ENCODE assay signal across 1 cellular context in the genomic region with DNA sequence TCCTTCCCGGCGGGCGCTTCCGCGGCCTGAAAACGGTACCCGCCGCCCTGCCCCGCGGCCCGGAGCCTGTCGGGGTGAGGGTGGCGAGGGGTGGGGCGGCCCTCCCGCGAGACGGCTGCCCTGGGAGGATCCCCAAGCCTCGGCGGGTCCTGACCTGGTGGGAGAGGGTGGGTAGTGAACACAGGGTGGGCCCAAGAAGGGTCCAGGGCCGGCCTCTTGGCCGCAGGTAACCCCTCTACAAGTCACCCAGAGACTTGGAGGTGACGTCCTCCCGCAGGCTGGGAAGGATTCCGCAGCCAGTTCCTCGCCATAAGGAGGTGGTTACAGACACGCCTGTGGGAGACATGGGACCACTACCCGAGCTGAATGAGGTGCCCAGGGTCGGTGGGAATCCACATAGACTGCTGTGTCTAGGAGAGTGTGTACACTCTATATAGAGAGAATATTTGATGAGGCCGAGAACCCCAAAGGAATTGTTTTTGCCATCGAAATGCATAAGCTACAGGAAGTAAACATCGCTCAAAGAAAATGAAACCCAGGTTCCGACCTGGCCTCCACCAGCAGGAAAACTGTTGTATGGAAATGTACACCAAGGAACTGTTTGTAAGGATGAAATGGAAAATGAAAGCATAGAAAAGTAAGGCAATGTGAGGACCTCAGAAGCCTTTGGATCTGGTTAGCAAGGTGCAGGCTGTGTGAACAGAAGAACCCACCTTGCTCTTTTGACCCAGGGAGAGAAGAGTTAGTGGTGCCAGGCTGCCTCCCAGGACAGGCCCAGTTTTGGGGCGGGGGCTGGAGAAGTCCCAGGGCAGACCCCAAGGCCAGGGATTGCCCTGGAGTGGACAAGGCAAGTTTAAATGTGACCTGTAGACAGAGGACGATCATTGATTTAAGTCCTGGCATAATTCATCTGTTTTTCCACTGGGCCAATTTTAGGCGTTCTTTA.
TF ChIP-seq lines count a peak whose summit lies in the region.

No MANE protein-coding gene starts in this region.

TF ChIP-seq in HepG2, 621 proteins besides CTCF, POLR2A, EP300 and RAD21 (continued from another document and continues in another):
- TF ChIP-seq, protein P1, sequence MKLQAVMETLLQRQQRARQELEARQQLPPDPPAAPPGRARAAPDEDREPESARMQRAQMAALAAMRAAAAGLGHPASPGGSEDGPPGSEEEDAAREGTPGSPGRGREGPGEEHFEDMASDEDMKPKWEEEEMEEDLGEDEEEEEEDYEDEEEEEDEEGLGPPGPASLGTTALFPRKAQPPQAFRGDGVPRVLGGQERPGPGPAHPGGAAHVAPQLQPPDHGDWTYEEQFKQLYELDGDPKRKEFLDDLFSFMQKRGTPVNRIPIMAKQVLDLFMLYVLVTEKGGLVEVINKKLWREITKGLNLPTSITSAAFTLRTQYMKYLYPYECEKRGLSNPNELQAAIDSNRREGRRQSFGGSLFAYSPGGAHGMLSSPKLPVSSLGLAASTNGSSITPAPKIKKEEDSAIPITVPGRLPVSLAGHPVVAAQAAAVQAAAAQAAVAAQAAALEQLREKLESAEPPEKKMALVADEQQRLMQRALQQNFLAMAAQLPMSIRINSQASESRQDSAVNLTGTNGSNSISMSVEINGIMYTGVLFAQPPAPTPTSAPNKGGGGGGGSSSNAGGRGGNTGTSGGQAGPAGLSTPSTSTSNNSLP (IDR thresholded peaks at IDR 0.05; ENCODE audit: low read depth, low read length) = no peak
- TF ChIP-seq, protein P2, sequence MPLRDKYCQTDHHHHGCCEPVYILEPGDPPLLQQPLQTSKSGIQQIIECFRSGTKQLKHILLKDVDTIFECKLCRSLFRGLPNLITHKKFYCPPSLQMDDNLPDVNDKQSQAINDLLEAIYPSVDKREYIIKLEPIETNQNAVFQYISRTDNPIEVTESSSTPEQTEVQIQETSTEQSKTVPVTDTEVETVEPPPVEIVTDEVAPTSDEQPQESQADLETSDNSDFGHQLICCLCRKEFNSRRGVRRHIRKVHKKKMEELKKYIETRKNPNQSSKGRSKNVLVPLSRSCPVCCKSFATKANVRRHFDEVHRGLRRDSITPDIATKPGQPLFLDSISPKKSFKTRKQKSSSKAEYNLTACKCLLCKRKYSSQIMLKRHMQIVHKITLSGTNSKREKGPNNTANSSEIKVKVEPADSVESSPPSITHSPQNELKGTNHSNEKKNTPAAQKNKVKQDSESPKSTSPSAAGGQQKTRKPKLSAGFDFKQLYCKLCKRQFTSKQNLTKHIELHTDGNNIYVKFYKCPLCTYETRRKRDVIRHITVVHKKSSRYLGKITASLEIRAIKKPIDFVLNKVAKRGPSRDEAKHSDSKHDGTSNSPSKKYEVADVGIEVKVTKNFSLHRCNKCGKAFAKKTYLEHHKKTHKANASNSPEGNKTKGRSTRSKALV (CRISPR knock-in tag; IDR thresholded peaks at IDR 0.05) = no peak
- TF ChIP-seq ZNF337 (CRISPR knock-in tag; IDR thresholded peaks at IDR 0.05; ENCODE audit: borderline replicate concordance, low read depth) (no peak), ZNF350 (CRISPR knock-in tag; IDR thresholded peaks at IDR 0.05; ENCODE audit: borderline replicate concordance, low read depth) (no peak), ZNF660 (CRISPR knock-in tag; IDR thresholded peaks at IDR 0.05; ENCODE audit: borderline replicate concordance, low read depth) (no peak), PATZ1 (CRISPR knock-in tag; IDR thresholded peaks at IDR 0.05) (no peak), ZNF430 (CRISPR knock-in tag; IDR thresholded peaks at IDR 0.05) (no peak), TCF7L2 (IDR thresholded peaks at IDR 0.05; ENCODE audit: low read depth, low read length) (no peak), ZNF672 (CRISPR knock-in tag; IDR thresholded peaks at IDR 0.05) (no peak), ZFX (CRISPR knock-in tag; IDR thresholded peaks at IDR 0.05; ENCODE audit: low read depth) (peak; percentile 55), ELK4 (CRISPR knock-in tag; IDR thresholded peaks at IDR 0.05; ENCODE audit: borderline replicate concordance) (no peak), ZNF343 (CRISPR knock-in tag; IDR thresholded peaks at IDR 0.05) (no peak), FOXM1 (CRISPR knock-in tag; IDR thresholded peaks at IDR 0.05) (no peak), FOXK2 (IDR thresholded peaks at IDR 0.05) (no peak), TCF7 (IDR thresholded peaks at IDR 0.05; ENCODE audit: low read depth) (no peak), ZXDC (CRISPR knock-in tag; IDR thresholded peaks at IDR 0.05) (no peak), RERE (CRISPR knock-in tag; IDR thresholded peaks at IDR 0.05; ENCODE audit: low read depth) (no peak), NFKB2 (CRISPR knock-in tag; IDR thresholded peaks at IDR 0.05; ENCODE audit: borderline replicate concordance) (0 out of 2 replicates have a peak, but pooled peaks have one; percentile 16), SIX1 (CRISPR knock-in tag; IDR thresholded peaks at IDR 0.05; ENCODE audit: borderline replicate concordance) (no peak), SNAPC2 (CRISPR knock-in tag; IDR thresholded peaks at IDR 0.05) (0 out of 2 replicates have a peak, but pooled peaks have one; percentile 27), MXD1 (CRISPR knock-in tag; IDR thresholded peaks at IDR 0.05) (peak; percentile 29; the same call in 1 of the 2 replicates), ZMYM3 (CRISPR knock-in tag; IDR thresholded peaks at IDR 0.05) (no peak), HDAC2 (CRISPR knock-in tag; IDR thresholded peaks at IDR 0.05) (no peak), HNRNPUL1 (IDR thresholded peaks at IDR 0.05; ENCODE audit: low read depth, low read length) (no peak), ZSCAN21 (CRISPR knock-in tag; IDR thresholded peaks at IDR 0.05; ENCODE audit: borderline replicate concordance) (no peak), ZBTB42 (CRISPR knock-in tag; IDR thresholded peaks at IDR 0.05) (no peak; the same call in 1 of the 2 replicates), HNRNPL (IDR thresholded peaks at IDR 0.05; ENCODE audit: low read depth, low read length) (no peak), ZFYVE20 (CRISPR knock-in tag; IDR thresholded peaks at IDR 0.05; ENCODE audit: borderline replicate concordance, low read depth) (no peak), SMAD1 (CRISPR knock-in tag; IDR thresholded peaks at IDR 0.05; ENCODE audit: borderline replicate concordance, low read depth) (no peak), DRAP1 (CRISPR knock-in tag; IDR thresholded peaks at IDR 0.05) (no peak), RBFOX2 (IDR thresholded peaks at IDR 0.05; ENCODE audit: low read depth, low read length) (peak; percentile 54), ARHGAP35 (CRISPR knock-in tag; IDR thresholded peaks at IDR 0.05; ENCODE audit: borderline replicate concordance) (no peak), CHD2 (IDR thresholded peaks at IDR 0.05; ENCODE audit: low read depth, low read length) (no peak)
- TF ChIP-seq, protein P3, sequence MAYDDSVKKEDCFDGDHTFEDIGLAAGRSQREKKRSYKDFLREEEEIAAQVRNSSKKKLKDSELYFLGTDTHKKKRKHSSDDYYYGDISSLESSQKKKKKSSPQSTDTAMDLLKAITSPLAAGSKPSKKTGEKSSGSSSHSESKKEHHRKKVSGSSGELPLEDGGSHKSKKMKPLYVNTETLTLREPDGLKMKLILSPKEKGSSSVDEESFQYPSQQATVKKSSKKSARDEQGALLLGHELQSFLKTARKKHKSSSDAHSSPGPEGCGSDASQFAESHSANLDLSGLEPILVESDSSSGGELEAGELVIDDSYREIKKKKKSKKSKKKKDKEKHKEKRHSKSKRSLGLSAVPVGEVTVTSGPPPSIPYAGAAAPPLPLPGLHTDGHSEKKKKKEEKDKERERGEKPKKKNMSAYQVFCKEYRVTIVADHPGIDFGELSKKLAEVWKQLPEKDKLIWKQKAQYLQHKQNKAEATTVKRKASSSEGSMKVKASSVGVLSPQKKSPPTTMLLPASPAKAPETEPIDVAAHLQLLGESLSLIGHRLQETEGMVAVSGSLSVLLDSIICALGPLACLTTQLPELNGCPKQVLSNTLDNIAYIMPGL (CRISPR knock-in tag; IDR thresholded peaks at IDR 0.05; ENCODE audit: borderline replicate concordance in 1 of 2, low read depth in 1 of 2) = peak in 1 of 2 experiments; percentile 12; a peak in 1 of 4 replicates
- TF ChIP-seq, protein P4, sequence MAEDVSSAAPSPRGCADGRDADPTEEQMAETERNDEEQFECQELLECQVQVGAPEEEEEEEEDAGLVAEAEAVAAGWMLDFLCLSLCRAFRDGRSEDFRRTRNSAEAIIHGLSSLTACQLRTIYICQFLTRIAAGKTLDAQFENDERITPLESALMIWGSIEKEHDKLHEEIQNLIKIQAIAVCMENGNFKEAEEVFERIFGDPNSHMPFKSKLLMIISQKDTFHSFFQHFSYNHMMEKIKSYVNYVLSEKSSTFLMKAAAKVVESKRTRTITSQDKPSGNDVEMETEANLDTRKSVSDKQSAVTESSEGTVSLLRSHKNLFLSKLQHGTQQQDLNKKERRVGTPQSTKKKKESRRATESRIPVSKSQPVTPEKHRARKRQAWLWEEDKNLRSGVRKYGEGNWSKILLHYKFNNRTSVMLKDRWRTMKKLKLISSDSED (CRISPR knock-in tag; IDR thresholded peaks at IDR 0.05) = no peak
